15 cellular contexts compared by ENCODE assay signal in the genomic region with DNA sequence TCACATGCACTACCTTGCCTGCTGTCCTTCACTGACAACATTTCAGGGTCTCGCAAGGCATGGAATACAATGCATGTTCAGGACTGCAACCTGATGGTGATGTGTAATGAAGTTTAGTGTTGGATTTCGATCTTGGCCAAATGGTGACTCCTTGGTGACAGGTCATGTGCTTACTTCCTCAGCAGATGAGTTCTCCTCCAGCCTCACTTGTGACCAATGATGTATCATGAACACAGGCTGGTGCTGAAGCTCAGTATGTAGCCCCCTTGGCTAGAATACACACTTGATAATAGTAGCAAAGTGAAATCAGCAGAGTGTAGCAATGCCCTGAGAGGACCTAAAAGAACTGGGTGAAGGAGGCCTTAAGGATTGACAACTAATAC. TPM values are rescaled to one million over a fixed set of nuclear protein-coding genes. Genes with fewer than 3 reads are reported as not detected.
A peak's percentile ranks its signal among the peaks of the same experiment; 100 is the strongest.
DNase-seq lines count a peak whose midpoint lies in the region; ATAC-seq, FAIRE-seq and TF ChIP-seq lines count a peak whose summit lies in the region.
"Had no signal": no experiment of that assay in that cellular context is flagged by ENCODE, and none has a peak within 500 bp of the region (broad histone marks: within the 10 kb centered on the region; RNA-seq: fewer than 3 reads in every experiment).

No MANE protein-coding gene starts in this region.

- H3K79me1 ChIP-seq in IMR-90 (ENCODE audit: low read depth in 1 of 2, low read length in 2 of 2): peaks cover 0 to 9% of the 10 kb centered on the region in 2 experiments; a peak in 1 of 4 replicates

- BruUV-seq in IMR-90 (replicated peaks; lab: Mats Ljungman, UMichigan) (no TSS peak), Caco-2 (replicated peaks; lab: Mats Ljungman, UMichigan) (no TSS peak)

- no peak overlapping the region for H2BK20ac ChIP-seq in IMR-90 (ENCODE audit: low read depth, low read length)

- H3K4me3 Mint-ChIP-seq in WTC11: no peak overlapping the region
- no peak overlapping the region for H3K4me3 Mint-ChIP-seq in Caco-2 (ENCODE audit: unreplicated experiment)
- H3K4me3 Mint-ChIP-seq: activated T-cell treated with anti-CD3 and anti-CD28 coated beads, Interleukin-2, amount 50 U/mL, for 72 hours had no signal

- H3K4me2 ChIP-seq in IMR-90 (ENCODE audit: low read depth, low read length): no peak overlapping the region
- H3K4me2 ChIP-seq: A549 had no signal

- TF ChIP-seq POLR2A in IMR-90 (IDR thresholded peaks at IDR 0.05; ENCODE audit: low read depth, low read length): no peak

- H3K27ac ChIP-seq in IMR-90 (ENCODE audit: insufficient read depth, low read length): no peak overlapping the region
- H3K27ac ChIP-seq in mesodermal cell (ENCODE audit: low read depth, low read length, severe bottlenecking): peak overlapping the region; percentile 18
- no peak overlapping the region for H3K27ac ChIP-seq in SJCRH30
- H3K27ac ChIP-seq: A549, skin epidermis had no signal

- H3K14ac ChIP-seq in IMR-90 (replicated peaks; ENCODE audit: low read depth, low read length): peak overlapping the region; percentile 8; the same call in 1 of the 2 replicates

- peak overlapping the region in 1 of 2 experiments; percentile 64; a peak in 1 of 4 replicates for H4K8ac ChIP-seq in IMR-90 (ENCODE audit: low read depth in 2 of 2, low read length in 2 of 2)

- H2BK5ac ChIP-seq in IMR-90 (ENCODE audit: low read depth, low read length, poor library complexity, severe bottlenecking): no peak overlapping the region

- H3K27ac Mint-ChIP-seq in WTC11 (peak overlapping the region; percentile 5; the same call in 1 of the 2 replicates), Caco-2 (ENCODE audit: unreplicated experiment) (no peak overlapping the region)
- H3K27ac Mint-ChIP-seq: activated naive CD4-positive, alpha-beta T cell treated with anti-CD3 and anti-CD28 coated beads, Interleukin-2, amount 50 U/mL, for 72 hours; activated T-cell treated with anti-CD3 and anti-CD28 coated beads, Interleukin-2, amount 50 U/mL, for 72 hours had no signal

- H4K20me1 ChIP-seq in IMR-90 (ENCODE audit: insufficient read depth, low read length): no peaks in the 10 kb centered on the region

- H3K9ac ChIP-seq in IMR-90 (ENCODE audit: low read depth, low read length): peak overlapping the region; percentile 24; the same call in 1 of the 2 replicates

- no peaks in the 10 kb centered on the region for H3K9me3 ChIP-seq in IMR-90 (ENCODE audit: control insufficient read depth, insufficient read depth, low read length)
- H3K9me3 ChIP-seq in mesodermal cell (ENCODE audit: control insufficient read depth, low read length): no peaks in the 10 kb centered on the region
- H3K9me3 ChIP-seq in Caco-2: no peaks in the 10 kb centered on the region
- H3K9me3 ChIP-seq in SJCRH30 (replicated peaks): no peaks in the 10 kb centered on the region
- H3K9me3 ChIP-seq: A549, lower lobe of right lung had no signal

- TF ChIP-seq RAD21 in IMR-90 (IDR thresholded peaks at IDR 0.05; ENCODE audit: low read length): no peak

- no peak overlapping the region for H4K5ac ChIP-seq in IMR-90 (ENCODE audit: low read depth, low read length)

- no peak overlapping the region for H3K4me3 ChIP-seq in IMR-90 (ENCODE audit: insufficient read depth, low read depth, low read length)
- no peak overlapping the region for H3K4me3 ChIP-seq in mesodermal cell (ENCODE audit: extremely low read depth, insufficient read depth, low read length, poor library complexity, severe bottlenecking)
- no peak overlapping the region for H3K4me3 ChIP-seq in Caco-2 (ENCODE audit: low read depth, low read length)
- H3K4me3 ChIP-seq in SJCRH30: no peak overlapping the region
- H3K4me3 ChIP-seq: A549, lower lobe of right lung, PC-9, skin epidermis had no signal

- POLR2A ChIA-PET in IMR-90 (lab: Charles Lee; ENCODE audit: unreplicated experiment) (no interaction called here), WTC11 (lab: Charles Lee) (interaction anchor here (0.9 kb wide), 1 partner anchor 44 kb away, joined by 3 read pairs; no protein-coding TSS in a partner anchor), Caco-2 (lab: Charles Lee) (no interaction called here)

- WGBS in IMR-90 (ENCODE audit: extremely low coverage in 2 of 2, insufficient read length in 1 of 2), 2 experiments: no CpG with 5 or more reads among the region's 2 CpGs
- 92% methylated on average over 2 of the region's 2 CpGs; no CpG with 5 or more reads in 1 of the 2 experiments for WGBS in mesodermal cell (ENCODE audit: insufficient coverage in 2 of 2), 2 experiments

- in situ Hi-C loops in IMR-90 (cut with MboI; ENCODE audit: low sequenced_read_pairs): loop anchor here (10.0 kb wide), 1 partner anchor 393 kb away; the partner anchor contains the start of genes CENPL and DARS2

- H3K4me1 Mint-ChIP-seq in WTC11: peaks cover 43% of the 10 kb centered on the region
- peaks cover 11% of the 10 kb centered on the region for H3K4me1 Mint-ChIP-seq in Caco-2 (ENCODE audit: low read depth, unreplicated experiment)

- H2BK15ac ChIP-seq in IMR-90 (ENCODE audit: low read depth, low read length): no peak overlapping the region

- H3K4ac ChIP-seq in IMR-90 (ENCODE audit: low read depth, low read length): no peak overlapping the region

- H2AK5ac ChIP-seq in IMR-90 (ENCODE audit: low read depth, low read length): peak overlapping the region; percentile 41; the same call in 1 of the 2 replicates

- no peak for ATAC-seq in IMR-90 (ENCODE audit: low read depth)
- no peak for ATAC-seq in WTC11

- H3K9me3 Mint-ChIP-seq in WTC11 (no peaks in the 10 kb centered on the region), Caco-2 (ENCODE audit: unreplicated experiment) (no peaks in the 10 kb centered on the region)
- H3K9me3 Mint-ChIP-seq: activated naive CD4-positive, alpha-beta T cell treated with anti-CD3 and anti-CD28 coated beads, Interleukin-2, amount 50 U/mL, for 72 hours; activated T-cell treated with anti-CD3 and anti-CD28 coated beads, Interleukin-2, amount 50 U/mL, for 72 hours had no signal

- DNase-seq in D721Med (ENCODE audit: insufficient read length, low spot score) (no peak), IMR-90 (peak; percentile 41), WTC11 (ENCODE audit: low spot score) (no peak), DMS79 (lab: John Stamatoyannopoulos, UW) (no peak), Caco-2 (no peak), SJCRH30 (no peak), inferior parietal cortex (ENCODE audit: extremely low spot score) (no peak)

- H3K18ac ChIP-seq in IMR-90 (ENCODE audit: low read depth, low read length): no peak overlapping the region

- H3K27me3 ChIP-seq in IMR-90 (ENCODE audit: control insufficient read depth, insufficient read depth, low read length): no peaks in the 10 kb centered on the region
- no peaks in the 10 kb centered on the region for H3K27me3 ChIP-seq in Caco-2 (replicated peaks; ENCODE audit: control insufficient read depth, insufficient read depth, low read length)
- no peaks in the 10 kb centered on the region for H3K27me3 ChIP-seq in SJCRH30

- peak overlapping the region; percentile 79 for H2AFZ ChIP-seq in IMR-90 (replicated peaks; ENCODE audit: low read length, poor library complexity)
- H2AFZ ChIP-seq: PC-9 had no signal

- H2BK120ac ChIP-seq in IMR-90 (ENCODE audit: low read depth, low read length): no peak overlapping the region

- H3K36me3 Mint-ChIP-seq in WTC11 (peaks cover 16% of the 10 kb centered on the region), Caco-2 (ENCODE audit: insufficient read depth, unreplicated experiment) (peaks cover 6% of the 10 kb centered on the region)
- H3K36me3 Mint-ChIP-seq: activated naive CD4-positive, alpha-beta T cell treated with anti-CD3 and anti-CD28 coated beads, Interleukin-2, amount 50 U/mL, for 72 hours had no signal

- TF ChIP-seq CTCF in D721Med (IDR thresholded peaks at IDR 0.05; ENCODE audit: insufficient read depth, missing control alignments) (no peak), IMR-90 (conservative IDR thresholded peaks at IDR 0.05; ENCODE audit: low read depth, low read length) (no peak), WTC11 (IDR thresholded peaks at IDR 0.05) (no peak), Caco-2 (IDR thresholded peaks at IDR 0.05; ENCODE audit: insufficient read depth in 1 of 2, low read depth in 1 of 2, low read length in 1 of 2, severe bottlenecking in 1 of 2, unreplicated experiment in 1 of 2) (no peak)

- dilution Hi-C loops in IMR-90 (cut with HindIII; ENCODE audit: low sequenced_read_pairs, unreplicated experiment): no loop called here

- H4K91ac ChIP-seq in IMR-90 (ENCODE audit: insufficient read depth, low read depth, low read length): no peak overlapping the region; the same call in 1 of the 2 replicates

- H2AK9ac ChIP-seq in IMR-90 (replicated peaks; ENCODE audit: low read depth, low read length, poor library complexity): peak overlapping the region; percentile 8

- FAIRE-seq in D721Med (lab: Jason Lieb, UNC): peak; percentile 48
- FAIRE-seq: A549, astrocyte had no signal

- H3K27me3 Mint-ChIP-seq in WTC11 (ENCODE audit: low read depth) (no peaks in the 10 kb centered on the region), Caco-2 (ENCODE audit: insufficient read depth, unreplicated experiment) (no peaks in the 10 kb centered on the region)

- H3K9me1 ChIP-seq in IMR-90 (ENCODE audit: insufficient read depth, low read length): peaks cover 3% of the 10 kb centered on the region; the same call in 1 of the 2 replicates

- H3K4me1 ChIP-seq in IMR-90 (ENCODE audit: control insufficient read depth, insufficient read depth, low read length) (peaks cover 5% of the 10 kb centered on the region; the same call in 1 of the 2 replicates), mesodermal cell (ENCODE audit: control insufficient read depth, insufficient read depth, low read length, poor library complexity, severe bottlenecking) (peaks cover 21% of the 10 kb centered on the region), Caco-2 (peaks cover 31% of the 10 kb centered on the region), SJCRH30 (no peaks in the 10 kb centered on the region; the same call in 1 of the 2 replicates)

- no peak overlapping the region for H3K56ac ChIP-seq in IMR-90 (ENCODE audit: extremely low read depth, insufficient read depth, low read length)

- no peak overlapping the region for H3K23ac ChIP-seq in IMR-90 (ENCODE audit: low read depth, low read length)

- CTCF ChIA-PET in IMR-90 (lab: Yijun Ruan, JAX) (interaction anchor here (3.6 kb wide), 1 partner anchor 47 kb away, joined by 17 read pairs; the partner anchor contains the start of gene PRDX6), WTC11 (lab: Charles Lee) (interaction anchor here (1.4 to 3.3 kb wide), 7 partner anchors 10 to 421 kb away, joined by 3 to 40 read pairs (median 10); partner anchors contain the start of genes CENPL, DARS2 and PRDX6), Caco-2 (lab: Charles Lee) (no interaction called here)

- H3K36me3 ChIP-seq in IMR-90 (ENCODE audit: control insufficient read depth, insufficient read depth, low read length): no peaks in the 10 kb centered on the region
- H3K36me3 ChIP-seq in mesodermal cell (ENCODE audit: control insufficient read depth, insufficient read depth, low read length): peaks cover 6% of the 10 kb centered on the region
- 0 out of 2 replicates have a peak, but pooled peaks cover 2% of the 10 kb centered on the region for H3K36me3 ChIP-seq in Caco-2 (ENCODE audit: control insufficient read depth, insufficient read depth, low read length)
- no peaks in the 10 kb centered on the region for H3K36me3 ChIP-seq in SJCRH30
- H3K36me3 ChIP-seq: lower lobe of right lung had no signal

- intact Hi-C loops in IMR-90 (cut with micrococcal nuclease): loop anchor here (1.0 to 10.0 kb wide), 9 partner anchors 47 to 783 kb away; partner anchors contain the start of genes CENPL, DARS2, GAS5 and ZBTB37
- intact Hi-C loops in Caco-2 (cut with micrococcal nuclease; ENCODE audit: unreplicated experiment): loop anchor here (1.0 kb wide), 3 partner anchors 43 to 198 kb away; no protein-coding TSS in a partner anchor

RNA-seq across cellular contexts. Expression of gene PRDX6, which starts 45.5 kb away (rescaled TPM):
- 293 and 373 TPM in 2 replicates for total RNA-seq in IMR-90 (2012; rRNA removed)
- polyA plus RNA-seq in IMR-90 (2012; rRNA removed): 348 and 426 TPM in 2 replicates
- 183 and 353 TPM in 2 replicates for polyA plus RNA-seq in IMR-90 (2012; cell fraction: cytosol; rRNA removed)
- 78.5 and 401 TPM in 2 replicates for polyA plus RNA-seq in IMR-90 (2012; cell fraction: nucleus; rRNA removed; ENCODE audit: low replicate concordance)
- total RNA-seq in WTC11 (2021): 512 to 538 TPM (median 516 TPM) in 3 replicates
- polyA plus RNA-seq in mesodermal cell (2013, experiment 1 of 2): 802 TPM
- 748 TPM for polyA plus RNA-seq in mesodermal cell (2013, experiment 2 of 2)
- 513 and 540 TPM in 2 replicates for total RNA-seq in Caco-2 (2022)
- 259 and 265 TPM in 2 replicates for total RNA-seq in SJCRH30 (2014; rRNA removed; shearing (Covaris generic))
